Comparison of ENCODE assay signal across 19 cellular contexts in genomic region chr5:147552897-147553296, GRCh38.
"Had no signal": no experiment of that assay in that cellular context is flagged by ENCODE, and none has a peak within 500 bp of the region (broad histone marks: within the 10 kb centered on the region; RNA-seq: fewer than 3 reads in every experiment).

No MANE protein-coding gene starts in this region.

- H3K36me3 ChIP-seq: left lung, ovary, tibial artery, WERI-Rb-1 had no signal

- H3K9me3 ChIP-seq: left lung, ovary, tibial artery had no signal

- H3K4me3 ChIP-seq: left lung, ovary had no signal

- H3K36me3 Mint-ChIP-seq: activated naive CD8-positive, alpha-beta T cell treated with anti-CD3 and anti-CD28 coated beads for 36 hours; naive B cell; stimulated activated naive B cell treated with anti-CD40 and anti-IgM and Interleukin-4, amounts not matched to agents 10 μg/mL and 1 μg/mL and 100 μg/mL, for 72 hours had no signal

- H3K27me3 Mint-ChIP-seq: activated naive CD8-positive, alpha-beta T cell treated with anti-CD3 and anti-CD28 coated beads for 36 hours had no signal

- DNase-seq: activated CD4-positive, alpha-beta T cell treated with anti-CD3 and anti-CD28 coated beads for 1 hour; activated naive CD4-positive, alpha-beta T cell; activated naive CD8-positive, alpha-beta T cell treated with anti-CD3 and anti-CD28 coated beads for 36 hours; amniotic stem cell; caudate nucleus; foreskin keratinocyte; glutamatergic neuron; hypothalamus; kidney; left lung; mammary epithelial cell; naive B cell; ovary; stimulated activated naive B cell treated with anti-CD40 and anti-IgM and Interleukin-4, amounts not matched to agents 10 μg/mL and 1 μg/mL and 100 μg/mL, for 72 hours; SW 1271; T-helper 2 cell; tibial artery; WERI-Rb-1 had no signal

- H3K27me3 ChIP-seq: foreskin keratinocyte, left lung, ovary, tibial artery had no signal

- H3K4me3 Mint-ChIP-seq: activated naive CD8-positive, alpha-beta T cell treated with anti-CD3 and anti-CD28 coated beads for 36 hours; activated T-helper 1 cell treated with anti-CD3 and anti-CD28 coated beads, Interleukin-12 subunit alpha, Interleukin-12 subunit beta, Interleukin-2, Interleukin-4 antibody, amounts not matched to agents 30 ng/mL and 10 ng/mL and 1 ng/mL, durations not matched to agents 14 hours and 24 hours and 36 hours; naive B cell; stimulated activated naive B cell treated with anti-CD40 and anti-IgM and Interleukin-4, amounts not matched to agents 10 μg/mL and 1 μg/mL and 100 μg/mL, for 72 hours had no signal

- ATAC-seq: foreskin keratinocyte; left lung; stimulated activated naive B cell treated with anti-CD40 and anti-IgM and Interleukin-4, amounts not matched to agents 10 μg/mL and 1 μg/mL and 100 μg/mL, for 72 hours had no signal

- H3K27ac Mint-ChIP-seq: activated naive CD8-positive, alpha-beta T cell treated with anti-CD3 and anti-CD28 coated beads for 36 hours; activated T-helper 1 cell treated with anti-CD3 and anti-CD28 coated beads, Interleukin-12 subunit alpha, Interleukin-12 subunit beta, Interleukin-2, Interleukin-4 antibody, amounts not matched to agents 30 ng/mL and 10 ng/mL and 1 ng/mL, durations not matched to agents 14 hours and 24 hours and 36 hours; naive B cell; stimulated activated naive B cell treated with anti-CD40 and anti-IgM and Interleukin-4, amounts not matched to agents 10 μg/mL and 1 μg/mL and 100 μg/mL, for 72 hours had no signal

- H3K27ac ChIP-seq: foreskin keratinocyte, WERI-Rb-1 had no signal

- H3K4me1 Mint-ChIP-seq: activated naive CD8-positive, alpha-beta T cell treated with anti-CD3 and anti-CD28 coated beads for 36 hours; naive B cell; stimulated activated naive B cell treated with anti-CD40 and anti-IgM and Interleukin-4, amounts not matched to agents 10 μg/mL and 1 μg/mL and 100 μg/mL, for 72 hours had no signal
